In genomic region chr17:75515523-75516254, GRCh38 we compare ENCODE assay signal across 2 cellular contexts.
A peak's percentile ranks its signal among the peaks of the same experiment; 100 is the strongest.
TF ChIP-seq lines count a peak whose summit lies in the region.

A gene with protein sequence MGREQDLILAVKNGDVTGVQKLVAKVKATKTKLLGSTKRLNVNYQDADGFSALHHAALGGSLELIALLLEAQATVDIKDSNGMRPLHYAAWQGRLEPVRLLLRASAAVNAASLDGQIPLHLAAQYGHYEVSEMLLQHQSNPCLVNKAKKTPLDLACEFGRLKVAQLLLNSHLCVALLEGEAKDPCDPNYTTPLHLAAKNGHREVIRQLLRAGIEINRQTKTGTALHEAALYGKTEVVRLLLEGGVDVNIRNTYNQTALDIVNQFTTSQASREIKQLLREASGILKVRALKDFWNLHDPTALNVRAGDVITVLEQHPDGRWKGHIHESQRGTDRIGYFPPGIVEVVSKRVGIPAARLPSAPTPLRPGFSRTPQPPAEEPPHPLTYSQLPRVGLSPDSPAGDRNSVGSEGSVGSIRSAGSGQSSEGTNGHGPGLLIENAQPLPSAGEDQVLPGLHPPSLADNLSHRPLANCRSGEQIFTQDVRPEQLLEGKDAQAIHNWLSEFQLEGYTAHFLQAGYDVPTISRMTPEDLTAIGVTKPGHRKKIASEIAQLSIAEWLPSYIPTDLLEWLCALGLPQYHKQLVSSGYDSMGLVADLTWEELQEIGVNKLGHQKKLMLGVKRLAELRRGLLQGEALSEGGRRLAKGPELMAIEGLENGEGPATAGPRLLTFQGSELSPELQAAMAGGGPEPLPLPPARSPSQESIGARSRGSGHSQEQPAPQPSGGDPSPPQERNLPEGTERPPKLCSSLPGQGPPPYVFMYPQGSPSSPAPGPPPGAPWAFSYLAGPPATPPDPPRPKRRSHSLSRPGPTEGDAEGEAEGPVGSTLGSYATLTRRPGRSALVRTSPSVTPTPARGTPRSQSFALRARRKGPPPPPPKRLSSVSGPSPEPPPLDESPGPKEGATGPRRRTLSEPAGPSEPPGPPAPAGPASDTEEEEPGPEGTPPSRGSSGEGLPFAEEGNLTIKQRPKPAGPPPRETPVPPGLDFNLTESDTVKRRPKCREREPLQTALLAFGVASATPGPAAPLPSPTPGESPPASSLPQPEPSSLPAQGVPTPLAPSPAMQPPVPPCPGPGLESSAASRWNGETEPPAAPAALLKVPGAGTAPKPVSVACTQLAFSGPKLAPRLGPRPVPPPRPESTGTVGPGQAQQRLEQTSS (N-terminal part only) (minus strand): TSS chr17:75515537. CDS start chr17:75513804, 1,733 bp downstream.

TF ChIP-seq in HEK293, 187 proteins besides CTCF, POLR2A, EP300 and RAD21 (continued from another document and continues in another):
- TF ChIP-seq ZBTB44 (tag by site-specific recombination; IDR thresholded peaks at IDR 0.05) (no peak), ZNF510 (tag by site-specific recombination; IDR thresholded peaks at IDR 0.05; ENCODE audit: insufficient replicate concordance) (no peak), REPIN1 (tag by site-specific recombination; IDR thresholded peaks at IDR 0.05; ENCODE audit: low read depth) (peak; percentile 72; the same call in 1 of the 2 replicates), ZEB2 (tag by site-specific recombination; IDR thresholded peaks at IDR 0.05) (peak; percentile 96), ZBTB7A (tag by site-specific recombination; IDR thresholded peaks at IDR 0.05; ENCODE audit: low read depth) (peak; percentile 100), ZSCAN23 (tag by site-specific recombination; IDR thresholded peaks at IDR 0.05) (0 out of 2 replicates have a peak, but pooled peaks have one; percentile 22), PRDM4 (tag by site-specific recombination; IDR thresholded peaks at IDR 0.05) (0 out of 2 replicates have a peak, but pooled peaks have one; percentile 7), IKZF3 (tag by site-specific recombination; IDR thresholded peaks at IDR 0.05) (peak; percentile 98; the same call in 1 of the 2 replicates), ZNF777 (tag by site-specific recombination; IDR thresholded peaks at IDR 0.05; ENCODE audit: borderline replicate concordance) (0 out of 2 replicates have a peak, but pooled peaks have one; percentile 98), ZNF660 (tag by site-specific recombination; IDR thresholded peaks at IDR 0.05) (peak; percentile 12), SCRT2 (tag by site-specific recombination; IDR thresholded peaks at IDR 0.05) (0 out of 2 replicates have a peak, but pooled peaks have one; percentile 16), ZNF704 (tag by site-specific recombination; IDR thresholded peaks at IDR 0.05) (no peak), ZNF23 (tag by site-specific recombination; IDR thresholded peaks at IDR 0.05; ENCODE audit: borderline replicate concordance) (no peak), ZNF501 (tag by site-specific recombination; IDR thresholded peaks at IDR 0.05) (peak; percentile 93), WT1 (tag by site-specific recombination; IDR thresholded peaks at IDR 0.05) (peak; percentile 31; the same call in 1 of the 2 replicates), KLF8 (tag by site-specific recombination; IDR thresholded peaks at IDR 0.05) (peak; percentile 86), ZBTB1 (tag by site-specific recombination; IDR thresholded peaks at IDR 0.05) (peak; percentile 66; the same call in 1 of the 2 replicates), ZBTB6 (tag by site-specific recombination; IDR thresholded peaks at IDR 0.05) (peak; percentile 43), RBAK (tag by site-specific recombination; IDR thresholded peaks at IDR 0.05) (no peak)

TF ChIP-seq in SK-N-SH, 30 proteins besides CTCF, POLR2A, EP300 and RAD21 (continued from another document):
- TF ChIP-seq, protein P1, sequence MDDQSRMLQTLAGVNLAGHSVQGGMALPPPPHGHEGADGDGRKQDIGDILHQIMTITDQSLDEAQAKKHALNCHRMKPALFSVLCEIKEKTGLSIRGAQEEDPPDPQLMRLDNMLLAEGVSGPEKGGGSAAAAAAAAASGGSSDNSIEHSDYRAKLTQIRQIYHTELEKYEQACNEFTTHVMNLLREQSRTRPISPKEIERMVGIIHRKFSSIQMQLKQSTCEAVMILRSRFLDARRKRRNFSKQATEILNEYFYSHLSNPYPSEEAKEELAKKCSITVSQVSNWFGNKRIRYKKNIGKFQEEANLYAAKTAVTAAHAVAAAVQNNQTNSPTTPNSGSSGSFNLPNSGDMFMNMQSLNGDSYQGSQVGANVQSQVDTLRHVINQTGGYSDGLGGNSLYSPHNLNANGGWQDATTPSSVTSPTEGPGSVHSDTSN (IDR thresholded peaks at IDR 0.05), result peak; percentile 99
- TF ChIP-seq IRF3 (IDR thresholded peaks at IDR 0.05; ENCODE audit: low read depth, low read length) (no peak), SMC3 (IDR thresholded peaks at IDR 0.05; ENCODE audit: low read depth, low read length) (peak; percentile 70), MXI1 (IDR thresholded peaks at IDR 0.05; ENCODE audit: low read depth, low read length) (peak; percentile 30; the same call in 1 of the 2 replicates), JUND (IDR thresholded peaks at IDR 0.05) (no peak), POLR2AphosphoS5 (IDR thresholded peaks at IDR 0.05; ENCODE audit: low read depth, low read length) (no peak), GABPA (IDR thresholded peaks at IDR 0.05; ENCODE audit: low read depth) (peak; percentile 80), NRF1 (IDR thresholded peaks at IDR 0.05; ENCODE audit: low read depth, low read length) (peak; percentile 67), GATA2 (CRISPR knock-in tag; IDR thresholded peaks at IDR 0.05) (no peak), ELF1 (IDR thresholded peaks at IDR 0.05) (no peak), MEF2A (IDR thresholded peaks at IDR 0.05; ENCODE audit: borderline replicate concordance, low read depth) (no peak), NFIC (IDR thresholded peaks at IDR 0.05; ENCODE audit: borderline replicate concordance) (no peak), USF1 (IDR thresholded peaks at IDR 0.05; ENCODE audit: borderline replicate concordance, low read depth) (no peak; the same call in 1 of the 2 replicates), TEAD4 (IDR thresholded peaks at IDR 0.05; ENCODE audit: borderline replicate concordance, insufficient read depth) (no peak), RFX5 (IDR thresholded peaks at IDR 0.05; ENCODE audit: low read length) (no peak), CHD2 (IDR thresholded peaks at IDR 0.05; ENCODE audit: low read length, partially characterized antibody) (no peak), RCOR1 (IDR thresholded peaks at IDR 0.05; ENCODE audit: low read length) (no peak; the same call in 1 of the 2 replicates), RXRA (IDR thresholded peaks at IDR 0.05; ENCODE audit: borderline replicate concordance, low read depth) (no peak), FOXM1 (IDR thresholded peaks at IDR 0.05; ENCODE audit: low read depth) (no peak), EZH2phosphoT487 (IDR thresholded peaks at IDR 0.05; ENCODE audit: borderline replicate concordance, low read depth) (no peak), TCF12 (IDR thresholded peaks at IDR 0.05) (no peak)
- TF ChIP-seq, protein P2, sequence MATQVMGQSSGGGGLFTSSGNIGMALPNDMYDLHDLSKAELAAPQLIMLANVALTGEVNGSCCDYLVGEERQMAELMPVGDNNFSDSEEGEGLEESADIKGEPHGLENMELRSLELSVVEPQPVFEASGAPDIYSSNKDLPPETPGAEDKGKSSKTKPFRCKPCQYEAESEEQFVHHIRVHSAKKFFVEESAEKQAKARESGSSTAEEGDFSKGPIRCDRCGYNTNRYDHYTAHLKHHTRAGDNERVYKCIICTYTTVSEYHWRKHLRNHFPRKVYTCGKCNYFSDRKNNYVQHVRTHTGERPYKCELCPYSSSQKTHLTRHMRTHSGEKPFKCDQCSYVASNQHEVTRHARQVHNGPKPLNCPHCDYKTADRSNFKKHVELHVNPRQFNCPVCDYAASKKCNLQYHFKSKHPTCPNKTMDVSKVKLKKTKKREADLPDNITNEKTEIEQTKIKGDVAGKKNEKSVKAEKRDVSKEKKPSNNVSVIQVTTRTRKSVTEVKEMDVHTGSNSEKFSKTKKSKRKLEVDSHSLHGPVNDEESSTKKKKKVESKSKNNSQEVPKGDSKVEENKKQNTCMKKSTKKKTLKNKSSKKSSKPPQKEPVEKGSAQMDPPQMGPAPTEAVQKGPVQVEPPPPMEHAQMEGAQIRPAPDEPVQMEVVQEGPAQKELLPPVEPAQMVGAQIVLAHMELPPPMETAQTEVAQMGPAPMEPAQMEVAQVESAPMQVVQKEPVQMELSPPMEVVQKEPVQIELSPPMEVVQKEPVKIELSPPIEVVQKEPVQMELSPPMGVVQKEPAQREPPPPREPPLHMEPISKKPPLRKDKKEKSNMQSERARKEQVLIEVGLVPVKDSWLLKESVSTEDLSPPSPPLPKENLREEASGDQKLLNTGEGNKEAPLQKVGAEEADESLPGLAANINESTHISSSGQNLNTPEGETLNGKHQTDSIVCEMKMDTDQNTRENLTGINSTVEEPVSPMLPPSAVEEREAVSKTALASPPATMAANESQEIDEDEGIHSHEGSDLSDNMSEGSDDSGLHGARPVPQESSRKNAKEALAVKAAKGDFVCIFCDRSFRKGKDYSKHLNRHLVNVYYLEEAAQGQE (IDR thresholded peaks at IDR 0.05; ENCODE audit: low read depth, low read length), result peak; percentile 99
- TF ChIP-seq, protein P3, sequence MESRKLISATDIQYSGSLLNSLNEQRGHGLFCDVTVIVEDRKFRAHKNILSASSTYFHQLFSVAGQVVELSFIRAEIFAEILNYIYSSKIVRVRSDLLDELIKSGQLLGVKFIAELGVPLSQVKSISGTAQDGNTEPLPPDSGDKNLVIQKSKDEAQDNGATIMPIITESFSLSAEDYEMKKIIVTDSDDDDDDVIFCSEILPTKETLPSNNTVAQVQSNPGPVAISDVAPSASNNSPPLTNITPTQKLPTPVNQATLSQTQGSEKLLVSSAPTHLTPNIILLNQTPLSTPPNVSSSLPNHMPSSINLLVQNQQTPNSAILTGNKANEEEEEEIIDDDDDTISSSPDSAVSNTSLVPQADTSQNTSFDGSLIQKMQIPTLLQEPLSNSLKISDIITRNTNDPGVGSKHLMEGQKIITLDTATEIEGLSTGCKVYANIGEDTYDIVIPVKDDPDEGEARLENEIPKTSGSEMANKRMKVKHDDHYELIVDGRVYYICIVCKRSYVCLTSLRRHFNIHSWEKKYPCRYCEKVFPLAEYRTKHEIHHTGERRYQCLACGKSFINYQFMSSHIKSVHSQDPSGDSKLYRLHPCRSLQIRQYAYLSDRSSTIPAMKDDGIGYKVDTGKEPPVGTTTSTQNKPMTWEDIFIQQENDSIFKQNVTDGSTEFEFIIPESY (IDR thresholded peaks at IDR 0.05; ENCODE audit: borderline replicate concordance, low read depth), result peak; percentile 39; the same call in 1 of the 2 replicates
